ENCODE assay signal across 15 cellular contexts in genomic region chr16:69917311-69917710, GRCh38. TPM values are rescaled to one million over a fixed set of nuclear protein-coding genes. Genes with fewer than 3 reads are reported as not detected.
A peak's percentile ranks its signal among the peaks of the same experiment; 100 is the strongest.
DNase-seq lines count a peak whose midpoint lies in the region; ATAC-seq and TF ChIP-seq lines count a peak whose summit lies in the region.
"Had no signal": no experiment of that assay in that cellular context is flagged by ENCODE, and none has a peak within 500 bp of the region (broad histone marks: within the 10 kb centered on the region; RNA-seq: fewer than 3 reads in every experiment).

No MANE protein-coding gene starts in this region.

- intact Hi-C loops in dorsolateral prefrontal cortex (cut with DNase I) = no loop called here

- H3K27ac ChIP-seq in RWPE1 (peak overlapping the region; percentile 71), dorsolateral prefrontal cortex (peak overlapping the region in 47 of 59 donors; percentile 2 to 83 (median 49)), neural progenitor cell (no peak overlapping the region), Peyer's patch (no peak overlapping the region)
- H3K27ac ChIP-seq: VCaP had no signal

- H3K9me3 Mint-ChIP-seq in neural progenitor cell (no peaks in the 10 kb centered on the region), type B pancreatic cell (no peaks in the 10 kb centered on the region)
- H3K9me3 Mint-ChIP-seq: effector memory CD8-positive, alpha-beta T cell had no signal

- H3F3A ChIP-seq in neural progenitor cell (ENCODE audit: low read depth) = no peaks in the 10 kb centered on the region

- H3K4me3 Mint-ChIP-seq in neural progenitor cell = no peak overlapping the region
- H3K4me3 Mint-ChIP-seq in type B pancreatic cell = peak overlapping the region; percentile 64
- H3K4me3 Mint-ChIP-seq: effector memory CD8-positive, alpha-beta T cell had no signal

- H3K27me3 ChIP-seq in dorsolateral prefrontal cortex (no peaks in the 10 kb centered on the region), neural progenitor cell (no peaks in the 10 kb centered on the region), Peyer's patch (no peaks in the 10 kb centered on the region)

- H3K27ac Mint-ChIP-seq in neural progenitor cell (no peak overlapping the region), type B pancreatic cell (peak overlapping the region; percentile 85)

- H3K9ac ChIP-seq in neural progenitor cell = no peak overlapping the region

- POLR2A ChIA-PET in RWPE1 (lab: Yijun Ruan, JAX; ENCODE audit: low non-redundant PET) = no interaction called here

- TF ChIP-seq POLR2A in Peyer's patch (IDR thresholded peaks at IDR 0.05) = no peak

- H3K27me3 Mint-ChIP-seq in neural progenitor cell (ENCODE audit: insufficient read depth, low read depth) = peaks cover 3% of the 10 kb centered on the region
- no peaks in the 10 kb centered on the region for H3K27me3 Mint-ChIP-seq in type B pancreatic cell
- H3K27me3 Mint-ChIP-seq: effector memory CD8-positive, alpha-beta T cell had no signal

- H3K4me3 ChIP-seq in dorsolateral prefrontal cortex (peak overlapping the region in 1 of 59 donors; percentile 10), neural progenitor cell (no peak overlapping the region), Peyer's patch (no peak overlapping the region)
- H3K4me3 ChIP-seq: K562 had no signal

- H3K36me3 Mint-ChIP-seq in neural progenitor cell (peaks cover 3% of the 10 kb centered on the region), type B pancreatic cell (peaks cover 10% of the 10 kb centered on the region)

- H3K4me1 Mint-ChIP-seq in neural progenitor cell = peaks cover 13% of the 10 kb centered on the region
- peaks cover 22% of the 10 kb centered on the region for H3K4me1 Mint-ChIP-seq in type B pancreatic cell (ENCODE audit: unreplicated experiment)

- no peaks in the 10 kb centered on the region for H3K36me3 ChIP-seq in neural progenitor cell
- peaks cover 0 to 11% (median 0%) of the 10 kb centered on the region in 3 donors for H3K36me3 ChIP-seq in Peyer's patch

- no peak overlapping the region for H2AFZ ChIP-seq in neural progenitor cell (replicated peaks)

- TF ChIP-seq CTCF in RWPE1 (conservative IDR thresholded peaks at IDR 0.05; ENCODE audit: low read depth) = no peak
- TF ChIP-seq CTCF in dorsolateral prefrontal cortex (IDR thresholded peaks at IDR 0.05 in 54 of 56, conservative IDR thresholded peaks at IDR 0.05 in 2 of 56; ENCODE audit: low read depth in 1 of 56, partially characterized antibody in 56 of 56) = no peak
- no peak for TF ChIP-seq CTCF in neural progenitor cell (IDR thresholded peaks at IDR 0.05)
- TF ChIP-seq CTCF in type B pancreatic cell (conservative IDR thresholded peaks at IDR 0.05) = no peak
- no peak for TF ChIP-seq CTCF in Peyer's patch (IDR thresholded peaks at IDR 0.05)

- no peaks in the 10 kb centered on the region for H4K20me1 ChIP-seq in neural progenitor cell (ENCODE audit: low read depth)

- no peak for DNase-seq in RWPE1 (ENCODE audit: low spot score)
- DNase-seq in dorsolateral prefrontal cortex = no peak
- DNase-seq in neural progenitor cell (ENCODE audit: low spot score) = no peak
- DNase-seq in type B pancreatic cell (ENCODE audit: extremely low spot score, unreplicated experiment) = no peak
- no peak for DNase-seq in stimulated activated CD8-positive, alpha-beta memory T cell treated with anti-CD3 and anti-CD28 coated beads, Interleukin-4, amount 100 ng/mL, for 48 hours
- no peak for DNase-seq in Peyer's patch
- DNase-seq: effector memory CD8-positive, alpha-beta T cell; hippocampal formation; NCI-H1436; NCI-H748 treated with DMSO at 0.1 percent for 48 hours; SHP77 had no signal

- peak overlapping the region; percentile 19 for H3K4me2 ChIP-seq in neural progenitor cell

- H3K9me3 ChIP-seq in neural progenitor cell (ENCODE audit: low read depth) (no peaks in the 10 kb centered on the region), Peyer's patch (no peaks in the 10 kb centered on the region)

- CTCF ChIA-PET in RWPE1 (lab: Yijun Ruan, JAX) = no interaction called here

- H3K79me2 ChIP-seq in neural progenitor cell (ENCODE audit: low read depth) = no peaks in the 10 kb centered on the region

- peaks cover 15% of the 10 kb centered on the region for H3K4me1 ChIP-seq in neural progenitor cell
- H3K4me1 ChIP-seq in Peyer's patch = no peaks in the 10 kb centered on the region

- ATAC-seq in GM18861 (IDR thresholded peaks at IDR 0.05; ENCODE audit: unreplicated experiment) = no peak
- ATAC-seq in HG03196 (IDR thresholded peaks at IDR 0.05; ENCODE audit: unreplicated experiment) = no peak
- ATAC-seq: effector memory CD8-positive, alpha-beta T cell; K562 had no signal

RNA-seq across cellular contexts. Expression of gene CLEC18A, which starts 33.8 kb away (rescaled TPM):
- 10 to 100 TPM in 5 of 120 experiments, 1 to 10 TPM in 108, under 1 TPM in 6, not detected in 1; 0.35 to 15.8 (median 3.8) TPM for total RNA-seq in dorsolateral prefrontal cortex
- 5.9 and 14.5 TPM in 2 replicates for total RNA-seq in neural progenitor cell (ENCODE audit: low replicate concordance)
- 2.6 and 5.4 TPM in 2 replicates for total RNA-seq in type B pancreatic cell (ENCODE audit: low replicate concordance)
- total RNA-seq in Peyer's patch = 1 to 10 TPM in 3 of 4 donors, under 1 TPM in 1; 0.83 to 9.9 (median 4.9) TPM

Comparison
In these comparisons a context has a peak if more than half of its experiments do, and no peak if none do; other contexts are left out.
1. H3K27ac ChIP-seq: peak in RWPE1 (single experiment) and dorsolateral prefrontal cortex (47 of 59); none in neural progenitor cell (single experiment) and Peyer's patch (0 of 4).